In the genomic region with DNA sequence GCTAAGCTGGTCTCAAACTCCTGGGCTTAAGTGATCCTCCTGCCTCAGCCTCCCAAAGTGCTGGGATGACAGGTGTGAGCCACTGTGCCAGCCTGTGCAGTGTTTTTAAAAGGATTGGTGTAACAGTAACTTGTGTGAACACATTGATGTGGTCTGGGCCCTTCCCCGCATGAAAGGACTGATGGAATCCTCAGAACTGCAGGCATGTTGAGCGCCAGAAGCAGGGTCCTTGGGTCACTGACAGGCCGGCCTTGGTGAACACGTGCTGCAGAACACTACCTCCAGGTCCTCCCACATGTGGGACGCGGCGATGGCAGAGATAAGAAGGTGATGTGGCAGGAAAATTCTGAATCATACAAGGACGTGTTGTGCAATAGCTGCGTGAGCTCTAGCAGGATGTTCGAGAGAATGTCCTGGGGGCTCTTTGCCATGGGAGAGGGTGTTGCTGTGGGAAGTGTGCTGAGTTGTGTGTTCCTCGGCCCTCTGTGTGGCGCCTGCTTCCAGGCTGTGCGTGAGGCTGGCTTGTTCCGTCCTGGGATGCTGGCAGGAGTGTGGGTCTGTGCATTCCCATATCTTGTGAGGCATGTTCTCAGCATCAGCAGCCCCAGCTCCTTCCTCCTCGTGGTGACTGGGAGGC, we compare ENCODE assay signal across 8 cellular contexts.
DNase-seq lines count a peak whose midpoint lies in the region; TF ChIP-seq lines count a peak whose summit lies in the region.

No MANE protein-coding gene starts in this region.

- H2AFZ ChIP-seq in parathyroid adenoma = peak overlapping the region; percentile 0

- no peaks in the 10 kb centered on the region for H3K9me3 Mint-ChIP-seq in Caco-2 (ENCODE audit: unreplicated experiment)

- H3K4me1 ChIP-seq in parathyroid adenoma = peaks cover 13% of the 10 kb centered on the region
- H3K4me1 ChIP-seq in Caco-2 = no peaks in the 10 kb centered on the region; the same call in 1 of the 2 replicates

- no peak overlapping the region for H3K4me3 Mint-ChIP-seq in Caco-2 (ENCODE audit: unreplicated experiment)

- no TSS peak for BruUV-seq in Caco-2 (replicated peaks; lab: Mats Ljungman, UMichigan)

- H3K79me2 ChIP-seq in parathyroid adenoma = peaks cover 40% of the 10 kb centered on the region

- TF ChIP-seq CTCF in epithelial cell of esophagus (IDR thresholded peaks at IDR 0.05; ENCODE audit: insufficient read depth, low read depth, low read length, missing control alignments) (no peak), parathyroid adenoma (IDR thresholded peaks at IDR 0.05) (no peak), Caco-2 (IDR thresholded peaks at IDR 0.05; ENCODE audit: insufficient read depth in 1 of 2, low read depth in 1 of 2, low read length in 1 of 2, severe bottlenecking in 1 of 2, unreplicated experiment in 1 of 2) (no peak)

- H3K27me3 Mint-ChIP-seq in Caco-2 (ENCODE audit: insufficient read depth, unreplicated experiment) = no peaks in the 10 kb centered on the region

- H3K9ac ChIP-seq in SK-N-MC (ENCODE audit: insufficient read length) (no peak overlapping the region), parathyroid adenoma (no peak overlapping the region)

- POLR2A ChIA-PET in Caco-2 (lab: Charles Lee) = no interaction called here

- peak overlapping the region; percentile 31 for H3K4me2 ChIP-seq in parathyroid adenoma (ENCODE audit: low read length)

- peaks cover 61% of the 10 kb centered on the region for H3K36me3 Mint-ChIP-seq in Caco-2 (ENCODE audit: insufficient read depth, unreplicated experiment)

- H3K27me3 ChIP-seq in parathyroid adenoma (ENCODE audit: control insufficient read depth, insufficient read depth, low read length) (no peaks in the 10 kb centered on the region), Caco-2 (replicated peaks; ENCODE audit: control insufficient read depth, insufficient read depth, low read length) (no peaks in the 10 kb centered on the region)

- H3K4me3 ChIP-seq in SK-N-MC = no peak overlapping the region
- H3K4me3 ChIP-seq in epithelial cell of esophagus (ENCODE audit: low read length) = no peak overlapping the region
- no peak overlapping the region for H3K4me3 ChIP-seq in parathyroid adenoma (ENCODE audit: low read depth, low read length)
- H3K4me3 ChIP-seq in Caco-2 (ENCODE audit: low read depth, low read length) = no peak overlapping the region

- intact Hi-C loops in Caco-2 (cut with micrococcal nuclease; ENCODE audit: unreplicated experiment) = no loop called here

- peaks cover 7% of the 10 kb centered on the region for H3K4me1 Mint-ChIP-seq in Caco-2 (ENCODE audit: low read depth, unreplicated experiment)

- DNase-seq in GF-D8 (lab: John Stamatoyannopoulos, UW) (peak; percentile 89), SK-N-MC (ENCODE audit: low read depth, low spot score) (peak; percentile 53), epithelial cell of esophagus (ENCODE audit: low read depth) (peak; percentile 94), T-helper 9 cell (no peak), Caco-2 (no peak), NCI-H526 treated with DMSO at 0.1 percent for 48 hours (lab: John Stamatoyannopoulos, UW) (no peak), cerebellar cortex (ENCODE audit: low spot score) (no peak)

- H3K9me3 ChIP-seq in SK-N-MC (ENCODE audit: low read depth, low read length) = no peaks in the 10 kb centered on the region
- H3K9me3 ChIP-seq in parathyroid adenoma (ENCODE audit: control insufficient read depth, low read length) = no peaks in the 10 kb centered on the region
- H3K9me3 ChIP-seq in Caco-2 = no peaks in the 10 kb centered on the region

- no peak overlapping the region for H3K27ac Mint-ChIP-seq in Caco-2 (ENCODE audit: unreplicated experiment)

- H3K27ac ChIP-seq in SK-N-MC (no peak overlapping the region), parathyroid adenoma (peak overlapping the region; percentile 71)

- peaks cover 10% of the 10 kb centered on the region; the same call in 1 of the 2 replicates for H3K36me3 ChIP-seq in SK-N-MC (ENCODE audit: insufficient read depth, low read length)
- H3K36me3 ChIP-seq in parathyroid adenoma (ENCODE audit: control insufficient read depth, insufficient read depth, low read length) = no peaks in the 10 kb centered on the region
- H3K36me3 ChIP-seq in Caco-2 (ENCODE audit: control insufficient read depth, insufficient read depth, low read length) = no peaks in the 10 kb centered on the region

- CTCF ChIA-PET in Caco-2 (lab: Charles Lee) = no interaction called here

Comparison
In these comparisons a context has a peak if more than half of its experiments do, and no peak if none do; other contexts are left out.
1. DNase-seq: peak in GF-D8 (single experiment), SK-N-MC (single experiment) and epithelial cell of esophagus (single experiment); none in T-helper 9 cell (single experiment), Caco-2 (0 of 2), NCI-H526 treated with DMSO at 0.1 percent for 48 hours (single experiment) and cerebellar cortex (single experiment).